ENCODE assay signal across 1 cellular context in the genomic region with DNA sequence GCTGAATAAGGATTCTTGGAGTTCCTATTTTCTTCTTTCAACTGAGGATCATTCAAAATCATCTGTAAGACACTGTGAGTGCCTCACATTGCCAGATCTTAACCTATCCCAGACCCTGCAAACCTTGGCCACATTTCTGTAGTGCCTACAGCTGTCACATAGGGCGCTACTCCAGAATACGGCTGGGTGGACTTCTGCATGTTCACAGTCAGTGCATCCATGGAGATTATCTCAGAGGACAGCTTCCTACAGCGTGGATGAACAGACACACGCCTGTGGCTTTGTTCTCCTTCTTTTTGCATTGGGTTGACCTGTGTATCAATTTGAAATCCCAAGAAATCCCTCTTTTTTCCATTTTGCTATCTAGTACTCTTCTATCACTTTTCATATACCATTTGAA.
TF ChIP-seq lines count a peak whose summit lies in the region.

No MANE protein-coding gene starts in this region.

TF ChIP-seq in GM23338, 12 proteins besides CTCF, POLR2A, EP300 and RAD21 (continued from another document):
- TF ChIP-seq, protein P1, sequence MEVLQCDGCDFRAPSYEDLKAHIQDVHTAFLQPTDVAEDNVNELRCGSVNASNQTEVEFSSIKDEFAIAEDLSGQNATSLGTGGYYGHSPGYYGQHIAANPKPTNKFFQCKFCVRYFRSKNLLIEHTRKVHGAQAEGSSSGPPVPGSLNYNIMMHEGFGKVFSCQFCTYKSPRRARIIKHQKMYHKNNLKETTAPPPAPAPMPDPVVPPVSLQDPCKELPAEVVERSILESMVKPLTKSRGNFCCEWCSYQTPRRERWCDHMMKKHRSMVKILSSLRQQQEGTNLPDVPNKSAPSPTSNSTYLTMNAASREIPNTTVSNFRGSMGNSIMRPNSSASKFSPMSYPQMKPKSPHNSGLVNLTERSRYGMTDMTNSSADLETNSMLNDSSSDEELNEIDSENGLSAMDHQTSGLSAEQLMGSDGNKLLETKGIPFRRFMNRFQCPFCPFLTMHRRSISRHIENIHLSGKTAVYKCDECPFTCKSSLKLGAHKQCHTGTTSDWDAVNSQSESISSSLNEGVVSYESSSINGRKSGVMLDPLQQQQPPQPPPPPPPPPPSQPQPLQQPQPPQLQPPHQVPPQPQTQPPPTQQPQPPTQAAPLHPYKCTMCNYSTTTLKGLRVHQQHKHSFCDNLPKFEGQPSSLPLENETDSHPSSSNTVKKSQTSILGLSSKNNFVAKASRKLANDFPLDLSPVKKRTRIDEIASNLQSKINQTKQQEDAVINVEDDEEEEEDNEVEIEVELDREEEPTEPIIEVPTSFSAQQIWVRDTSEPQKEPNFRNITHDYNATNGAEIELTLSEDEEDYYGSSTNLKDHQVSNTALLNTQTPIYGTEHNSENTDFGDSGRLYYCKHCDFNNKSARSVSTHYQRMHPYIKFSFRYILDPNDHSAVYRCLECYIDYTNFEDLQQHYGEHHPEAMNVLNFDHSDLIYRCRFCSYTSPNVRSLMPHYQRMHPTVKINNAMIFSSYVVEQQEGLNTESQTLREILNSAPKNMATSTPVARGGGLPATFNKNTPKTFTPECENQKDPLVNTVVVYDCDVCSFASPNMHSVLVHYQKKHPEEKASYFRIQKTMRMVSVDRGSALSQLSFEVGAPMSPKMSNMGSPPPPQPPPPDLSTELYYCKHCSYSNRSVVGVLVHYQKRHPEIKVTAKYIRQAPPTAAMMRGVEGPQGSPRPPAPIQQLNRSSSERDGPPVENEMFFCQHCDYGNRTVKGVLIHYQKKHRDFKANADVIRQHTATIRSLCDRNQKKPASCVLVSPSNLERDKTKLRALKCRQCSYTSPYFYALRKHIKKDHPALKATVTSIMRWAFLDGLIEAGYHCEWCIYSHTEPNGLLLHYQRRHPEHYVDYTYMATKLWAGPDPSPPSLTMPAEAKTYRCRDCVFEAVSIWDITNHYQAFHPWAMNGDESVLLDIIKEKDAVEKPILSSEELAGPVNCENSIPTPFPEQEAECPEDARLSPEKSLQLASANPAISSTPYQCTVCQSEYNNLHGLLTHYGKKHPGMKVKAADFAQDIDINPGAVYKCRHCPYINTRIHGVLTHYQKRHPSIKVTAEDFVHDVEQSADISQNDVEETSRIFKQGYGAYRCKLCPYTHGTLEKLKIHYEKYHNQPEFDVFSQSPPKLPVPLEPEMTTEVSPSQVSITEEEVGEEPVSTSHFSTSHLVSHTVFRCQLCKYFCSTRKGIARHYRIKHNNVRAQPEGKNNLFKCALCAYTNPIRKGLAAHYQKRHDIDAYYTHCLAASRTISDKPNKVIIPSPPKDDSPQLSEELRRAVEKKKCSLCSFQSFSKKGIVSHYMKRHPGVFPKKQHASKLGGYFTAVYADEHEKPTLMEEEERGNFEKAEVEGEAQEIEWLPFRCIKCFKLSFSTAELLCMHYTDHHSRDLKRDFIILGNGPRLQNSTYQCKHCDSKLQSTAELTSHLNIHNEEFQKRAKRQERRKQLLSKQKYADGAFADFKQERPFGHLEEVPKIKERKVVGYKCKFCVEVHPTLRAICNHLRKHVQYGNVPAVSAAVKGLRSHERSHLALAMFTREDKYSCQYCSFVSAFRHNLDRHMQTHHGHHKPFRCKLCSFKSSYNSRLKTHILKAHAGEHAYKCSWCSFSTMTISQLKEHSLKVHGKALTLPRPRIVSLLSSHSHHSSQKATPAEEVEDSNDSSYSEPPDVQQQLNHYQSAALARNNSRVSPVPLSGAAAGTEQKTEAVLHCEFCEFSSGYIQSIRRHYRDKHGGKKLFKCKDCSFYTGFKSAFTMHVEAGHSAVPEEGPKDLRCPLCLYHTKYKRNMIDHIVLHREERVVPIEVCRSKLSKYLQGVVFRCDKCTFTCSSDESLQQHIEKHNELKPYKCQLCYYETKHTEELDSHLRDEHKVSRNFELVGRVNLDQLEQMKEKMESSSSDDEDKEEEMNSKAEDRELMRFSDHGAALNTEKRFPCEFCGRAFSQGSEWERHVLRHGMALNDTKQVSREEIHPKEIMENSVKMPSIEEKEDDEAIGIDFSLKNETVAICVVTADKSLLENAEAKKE (CRISPR knock-in tag; IDR thresholded peaks at IDR 0.05): no peak
- TF ChIP-seq EZH2 (IDR thresholded peaks at IDR 0.05; ENCODE audit: low read depth, unreplicated experiment): no peak
- no peak for TF ChIP-seq POLR2AphosphoS5 (IDR thresholded peaks at IDR 0.05; ENCODE audit: low read depth)
- TF ChIP-seq ZNF331 (CRISPR knock-in tag; IDR thresholded peaks at IDR 0.05; ENCODE audit: low read depth): no peak
- TF ChIP-seq ZNF114 (CRISPR knock-in tag; IDR thresholded peaks at IDR 0.05): no peak
- TF ChIP-seq NANOG (IDR thresholded peaks at IDR 0.05; ENCODE audit: borderline replicate concordance): no peak
